ENCODE assay signal across 2 cellular contexts in genomic region chr17:78958556-78959191, GRCh38.
TF ChIP-seq lines count a peak whose summit lies in the region.

No MANE protein-coding gene starts in this region.

TF ChIP-seq in HCT116, 20 proteins besides CTCF, POLR2A, EP300 and RAD21 (continued from another document):
- TF ChIP-seq SRF (IDR thresholded peaks at IDR 0.05; ENCODE audit: low read depth): no peak
- no peak for TF ChIP-seq ZFX (IDR thresholded peaks at IDR 0.05)
- no peak for TF ChIP-seq ELF1 (IDR thresholded peaks at IDR 0.05; ENCODE audit: borderline replicate concordance, low read depth)
- TF ChIP-seq JUND (IDR thresholded peaks at IDR 0.05): no peak

TF ChIP-seq in SK-N-SH, 30 proteins besides CTCF, POLR2A, EP300 and RAD21 (continued from another document):
- TF ChIP-seq, protein P1, sequence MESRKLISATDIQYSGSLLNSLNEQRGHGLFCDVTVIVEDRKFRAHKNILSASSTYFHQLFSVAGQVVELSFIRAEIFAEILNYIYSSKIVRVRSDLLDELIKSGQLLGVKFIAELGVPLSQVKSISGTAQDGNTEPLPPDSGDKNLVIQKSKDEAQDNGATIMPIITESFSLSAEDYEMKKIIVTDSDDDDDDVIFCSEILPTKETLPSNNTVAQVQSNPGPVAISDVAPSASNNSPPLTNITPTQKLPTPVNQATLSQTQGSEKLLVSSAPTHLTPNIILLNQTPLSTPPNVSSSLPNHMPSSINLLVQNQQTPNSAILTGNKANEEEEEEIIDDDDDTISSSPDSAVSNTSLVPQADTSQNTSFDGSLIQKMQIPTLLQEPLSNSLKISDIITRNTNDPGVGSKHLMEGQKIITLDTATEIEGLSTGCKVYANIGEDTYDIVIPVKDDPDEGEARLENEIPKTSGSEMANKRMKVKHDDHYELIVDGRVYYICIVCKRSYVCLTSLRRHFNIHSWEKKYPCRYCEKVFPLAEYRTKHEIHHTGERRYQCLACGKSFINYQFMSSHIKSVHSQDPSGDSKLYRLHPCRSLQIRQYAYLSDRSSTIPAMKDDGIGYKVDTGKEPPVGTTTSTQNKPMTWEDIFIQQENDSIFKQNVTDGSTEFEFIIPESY (IDR thresholded peaks at IDR 0.05; ENCODE audit: borderline replicate concordance, low read depth): no peak
- no peak for TF ChIP-seq MEF2A (IDR thresholded peaks at IDR 0.05; ENCODE audit: borderline replicate concordance, low read depth)
- peak; percentile 35; the same call in 1 of the 2 replicates for TF ChIP-seq GATA2 (CRISPR knock-in tag; IDR thresholded peaks at IDR 0.05)
- peak; percentile 18; the same call in 1 of the 2 replicates for TF ChIP-seq FOSL2 (IDR thresholded peaks at IDR 0.05; ENCODE audit: borderline replicate concordance, low read depth)
- no peak for TF ChIP-seq RCOR1 (IDR thresholded peaks at IDR 0.05; ENCODE audit: low read length)
TF ChIP-seq in SK-N-SH: peak in this region for 2.
